8 cellular contexts compared by ENCODE assay signal in the genomic region with DNA sequence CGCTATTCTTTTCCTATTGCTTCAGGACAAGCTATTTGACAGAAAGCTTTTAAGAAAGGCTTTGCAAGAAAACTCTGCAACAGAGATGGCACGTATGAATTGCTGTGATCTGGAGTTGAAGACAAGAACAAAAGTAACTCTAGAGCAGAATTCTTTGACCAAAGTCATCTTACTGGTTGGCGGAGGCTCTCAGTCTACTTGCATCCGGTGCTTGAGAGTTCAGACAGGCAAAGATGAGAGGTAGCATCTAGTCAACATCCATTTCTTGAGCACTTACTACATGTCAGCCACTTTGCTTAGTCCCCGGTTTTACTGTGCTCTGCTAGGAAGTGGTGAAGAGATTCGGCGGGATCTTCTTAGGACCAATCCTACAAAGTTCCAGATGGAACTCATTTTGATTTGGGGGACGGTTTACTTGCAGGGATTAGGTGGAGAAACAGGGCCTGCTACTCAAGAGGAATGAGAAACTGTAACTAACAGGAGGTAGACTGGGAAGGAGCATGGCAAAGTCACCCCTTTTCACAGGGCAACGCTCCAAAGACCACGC. TPM values are rescaled to one million over a fixed set of nuclear protein-coding genes. Genes with fewer than 3 reads are reported as not detected.
DNase-seq lines count a peak whose midpoint lies in the region; ATAC-seq and TF ChIP-seq lines count a peak whose summit lies in the region.

No MANE protein-coding gene starts in this region.

- 55 to 66% (median 64%) methylated on average over 10 of the region's 10 CpGs for WGBS in stomach, 5 donors

- no peak for TF ChIP-seq POLR2A in stomach (IDR thresholded peaks at IDR 0.05)

- peak overlapping the region; percentile 98 for H3K27ac Mint-ChIP-seq in activated naive CD8-positive, alpha-beta T cell treated with anti-CD3 and anti-CD28 coated beads for 36 hours

- H3K9me3 Mint-ChIP-seq in activated naive CD8-positive, alpha-beta T cell treated with anti-CD3 and anti-CD28 coated beads for 36 hours = peaks cover 14% of the 10 kb centered on the region

- ATAC-seq in GM21447 (IDR thresholded peaks at IDR 0.05; ENCODE audit: unreplicated experiment) (no peak), GM18909 (IDR thresholded peaks at IDR 0.05; ENCODE audit: poor library complexity, unreplicated experiment) (no peak), GM19463 (IDR thresholded peaks at IDR 0.05; ENCODE audit: unreplicated experiment) (no peak)

- H3K27me3 ChIP-seq in BE2C (no peaks in the 10 kb centered on the region), stomach (no peaks in the 10 kb centered on the region)

- peaks cover 58% of the 10 kb centered on the region for H3K4me1 Mint-ChIP-seq in activated naive CD8-positive, alpha-beta T cell treated with anti-CD3 and anti-CD28 coated beads for 36 hours

- peak overlapping the region; percentile 97 to 99 (median 99) for H3K27ac ChIP-seq in stomach

- H3K4me3 Mint-ChIP-seq in activated naive CD8-positive, alpha-beta T cell treated with anti-CD3 and anti-CD28 coated beads for 36 hours = peak overlapping the region; percentile 94

- H3K4me1 ChIP-seq in BE2C = no peaks in the 10 kb centered on the region
- peaks cover 5 to 27% (median 17%) of the 10 kb centered on the region in 4 donors for H3K4me1 ChIP-seq in stomach

- peaks cover 45% of the 10 kb centered on the region for H3K36me3 Mint-ChIP-seq in activated naive CD8-positive, alpha-beta T cell treated with anti-CD3 and anti-CD28 coated beads for 36 hours

- no peaks in the 10 kb centered on the region for H3K9me3 ChIP-seq in BE2C
- H3K9me3 ChIP-seq in stomach = peaks cover 0 to 7% (median 0%) of the 10 kb centered on the region in 4 donors

- no peaks in the 10 kb centered on the region for H3K27me3 Mint-ChIP-seq in activated naive CD8-positive, alpha-beta T cell treated with anti-CD3 and anti-CD28 coated beads for 36 hours

- DNase-seq in BE2C (no peak), HK-2 (ENCODE audit: unreplicated experiment) (peak; percentile 18), inferior parietal cortex (ENCODE audit: extremely low spot score) (peak; percentile 32), stomach (no peak)
- DNase-seq in activated naive CD8-positive, alpha-beta T cell treated with anti-CD3 and anti-CD28 coated beads for 36 hours = no peak

- intact Hi-C loops in stomach (cut with DNase I; ENCODE audit: low total_unique reads) = no loop called here

- peak overlapping the region; percentile 77 for H3K4me3 ChIP-seq in BE2C (ENCODE audit: low read depth, low read length)
- H3K4me3 ChIP-seq in stomach = peak overlapping the region; percentile 67 to 87 (median 80)

- no peak for TF ChIP-seq CTCF in BE2C (IDR thresholded peaks at IDR 0.05; ENCODE audit: low read depth, low read length)
- TF ChIP-seq CTCF in stomach (IDR thresholded peaks at IDR 0.05) = no peak

- TF ChIP-seq EP300 in stomach (IDR thresholded peaks at IDR 0.05) = no peak

- H3K36me3 ChIP-seq in BE2C (no peaks in the 10 kb centered on the region), stomach (peaks cover 0 to 9% (median 3%) of the 10 kb centered on the region in 4 donors)

RNA-seq across cellular contexts. Expression of a gene that starts 0.4 kb away (rescaled TPM):
- polyA plus RNA-seq in BE2C (2012; ENCODE audit: insufficient read depth, insufficient read length, low read depth) = 23.5 TPM
- total RNA-seq in activated naive CD8-positive, alpha-beta T cell treated with anti-CD3 and anti-CD28 coated beads for 36 hours = 10 to 100 TPM; 18.7 to 24.1 TPM
- 10 to 100 TPM; 17.4 to 69.6 (median 54.7) TPM for total RNA-seq in stomach
- polyA plus RNA-seq in stomach = 10 to 100 TPM in 2 of 3 donors, 1 to 10 TPM in 1; 9.9 to 29.2 (median 17.4) TPM

Comparison
In these comparisons a context has a peak if more than half of its experiments do, and no peak if none do; other contexts are left out.
1. DNase-seq: peak in HK-2 (single experiment) and inferior parietal cortex (single experiment); none in BE2C (single experiment), activated naive CD8-positive, alpha-beta T cell treated with anti-CD3 and anti-CD28 coated beads for 36 hours (single experiment) and stomach (single experiment).